Comparison of ENCODE assay signal across 16 cellular contexts in genomic region chr12:44433647-44434046, GRCh38.
"Had no signal": no experiment of that assay in that cellular context is flagged by ENCODE, and none has a peak within 500 bp of the region (broad histone marks: within the 10 kb centered on the region; RNA-seq: fewer than 3 reads in every experiment).

No MANE protein-coding gene starts in this region.

- DNase-seq: activated naive CD4-positive, alpha-beta T cell treated with Interleukin-2 at 50 U/mL for 16 hours; anterior cingulate cortex; brain microvascular endothelial cell; cerebellar nuclear complex; effector memory CD4-positive, alpha-beta T cell; midbrain; stimulated activated CD4-positive, alpha-beta T cell treated with anti-CD3 and anti-CD28 coated beads, Interleukin-15, amount 100 ng/mL, for 24 hours; stimulated activated CD4-positive, alpha-beta T cell treated with anti-CD3 and anti-CD28 coated beads, Interleukin-4, amount 100 ng/mL, for 1 hour; stimulated activated naive B cell treated with anti-CD40 and anti-IgM and Interleukin-4, amounts not matched to agents 10 μg/mL and 1 μg/mL and 100 μg/mL, for 72 hours; thyroid gland had no signal

- H3K9me3 ChIP-seq: gastroesophageal sphincter, right atrium auricular region, thyroid gland had no signal

- H3K4me1 ChIP-seq: gastroesophageal sphincter, right atrium auricular region, thyroid gland had no signal

- H3K27me3 ChIP-seq: brain microvascular endothelial cell, gastroesophageal sphincter, right atrium auricular region, thyroid gland had no signal

- H3K27ac ChIP-seq: brain microvascular endothelial cell, gastroesophageal sphincter, right atrium auricular region, skin epidermis, thyroid gland had no signal

- H3K4me3 ChIP-seq: gastroesophageal sphincter, right atrium auricular region, skin epidermis, thyroid gland had no signal

- H3K36me3 ChIP-seq: brain microvascular endothelial cell, gastroesophageal sphincter, right atrium auricular region, thyroid gland had no signal

- FAIRE-seq: islet of Langerhans, urothelium cell line had no signal

- ATAC-seq: activated T-helper 17 cell treated with anti-CD3 and anti-CD28 coated beads, Interleukin-2, amount 50 U/mL, for 72 hours; gastroesophageal sphincter; stimulated activated naive B cell treated with anti-CD40 and anti-IgM and Interleukin-4, amounts not matched to agents 10 μg/mL and 1 μg/mL and 100 μg/mL, for 72 hours had no signal
